In the genomic region with DNA sequence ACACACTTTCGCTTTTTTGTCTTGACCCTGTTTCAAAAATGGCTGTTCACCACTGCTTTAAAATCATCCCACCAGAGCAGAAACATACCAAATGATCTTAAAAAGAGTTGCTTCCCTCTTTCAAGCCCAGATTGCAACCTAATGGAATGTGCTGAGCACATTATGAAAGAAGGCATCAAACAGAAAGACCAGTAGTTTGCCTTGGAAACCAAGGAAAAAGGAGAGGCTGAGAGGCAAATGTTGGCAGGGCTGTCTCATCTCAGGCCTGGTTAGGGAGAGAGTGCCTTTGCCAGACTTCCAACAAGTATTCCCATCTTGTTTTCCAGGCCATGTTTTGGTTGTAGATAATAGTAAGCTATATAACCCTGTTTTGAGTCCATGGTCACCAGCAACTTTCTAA, we compare ENCODE assay signal across 21 cellular contexts.
"Had no signal": no experiment of that assay in that cellular context is flagged by ENCODE, and none has a peak within 500 bp of the region (broad histone marks: within the 10 kb centered on the region; RNA-seq: fewer than 3 reads in every experiment).

No MANE protein-coding gene starts in this region.

- H3K9me3 Mint-ChIP-seq: activated CD4-positive, alpha-beta memory T cell treated with anti-CD3 and anti-CD28 coated beads, Interleukin-2, amount 10 ng/mL, durations not matched to agents 7 days and 5 days; activated T-cell treated with anti-CD3 and anti-CD28 coated beads, Interleukin-2, amount 50 U/mL, for 4 hours; endodermal cell; natural killer cell; type B pancreatic cell had no signal

- H3K27me3 Mint-ChIP-seq: activated CD4-positive, alpha-beta T cell treated with anti-CD3 and anti-CD28 coated beads for 36 hours; activated naive CD8-positive, alpha-beta T cell; type B pancreatic cell had no signal

- H3K4me3 Mint-ChIP-seq: activated CD4-positive, alpha-beta memory T cell treated with anti-CD3 and anti-CD28 coated beads, Interleukin-2, amount 10 ng/mL, durations not matched to agents 7 days and 5 days; activated CD4-positive, alpha-beta T cell treated with anti-CD3 and anti-CD28 coated beads for 36 hours; activated naive CD8-positive, alpha-beta T cell; activated T-cell treated with anti-CD3 and anti-CD28 coated beads, Interleukin-2, amount 50 U/mL, for 4 hours; endodermal cell; natural killer cell; type B pancreatic cell had no signal

- ATAC-seq: activated CD4-positive, alpha-beta T cell treated with anti-CD3 and anti-CD28 coated beads for 36 hours; activated T-cell treated with anti-CD3 and anti-CD28 coated beads, Interleukin-2, amount 50 U/mL, for 4 hours; left lung; natural killer cell; right cardiac atrium; stimulated activated naive CD8-positive, alpha-beta T cell treated with anti-CD3 and anti-CD28 coated beads, Interleukin-15, Interleukin-2, amounts not matched to agents 100 U/mL and 50 U/mL, for 24 hours had no signal

- H3K4me1 ChIP-seq: breast epithelium, left lung had no signal

- H3K9me3 ChIP-seq: breast epithelium, left lung, SK-N-SH had no signal

- H3K27me3 ChIP-seq: breast epithelium, left lung had no signal

- H3K36me3 ChIP-seq: breast epithelium, left lung, WERI-Rb-1 had no signal

- H3K27ac ChIP-seq: breast epithelium, left lung, WERI-Rb-1 had no signal

- H3K4me3 ChIP-seq: breast epithelium, left lung had no signal

- H3K4me1 Mint-ChIP-seq: activated CD4-positive, alpha-beta memory T cell treated with anti-CD3 and anti-CD28 coated beads, Interleukin-2, amount 10 ng/mL, durations not matched to agents 7 days and 5 days; activated CD4-positive, alpha-beta T cell treated with anti-CD3 and anti-CD28 coated beads for 36 hours; natural killer cell had no signal

- DNase-seq: activated CD4-positive, alpha-beta memory T cell treated with anti-CD3 and anti-CD28 coated beads, Interleukin-2, amount 10 ng/mL, durations not matched to agents 7 days and 5 days; activated CD4-positive, alpha-beta T cell treated with anti-CD3 and anti-CD28 coated beads for 36 hours; activated gamma-delta T cell; activated T-cell treated with anti-CD3 and anti-CD28 coated beads, Interleukin-2, amount 50 U/mL, for 4 hours; cerebellar nuclear complex; endodermal cell; erythroblast; hippocampal formation; kidney; left lung; mesenchymal stem cell; natural killer cell; nucleus accumbens; right cardiac atrium; SK-N-SH; small intestine; stimulated activated naive CD8-positive, alpha-beta T cell treated with anti-CD3 and anti-CD28 coated beads, Interleukin-15, Interleukin-2, amounts not matched to agents 100 U/mL and 50 U/mL, for 24 hours; WERI-Rb-1 had no signal

- H3K36me3 Mint-ChIP-seq: activated naive CD8-positive, alpha-beta T cell; natural killer cell; type B pancreatic cell had no signal

- H3K27ac Mint-ChIP-seq: activated CD4-positive, alpha-beta memory T cell treated with anti-CD3 and anti-CD28 coated beads, Interleukin-2, amount 10 ng/mL, durations not matched to agents 7 days and 5 days; activated CD4-positive, alpha-beta T cell treated with anti-CD3 and anti-CD28 coated beads for 36 hours; activated naive CD8-positive, alpha-beta T cell; endodermal cell; natural killer cell; type B pancreatic cell had no signal
